ENCODE assay signal across 1 cellular context in genomic region chr2:66427219-66427768, GRCh38.
TF ChIP-seq lines count a peak whose summit lies in the region.

No MANE protein-coding gene starts in this region.

TF ChIP-seq in SK-N-SH, 30 proteins besides CTCF, POLR2A, EP300 and RAD21 (continued from another document):
- TF ChIP-seq, protein P1, sequence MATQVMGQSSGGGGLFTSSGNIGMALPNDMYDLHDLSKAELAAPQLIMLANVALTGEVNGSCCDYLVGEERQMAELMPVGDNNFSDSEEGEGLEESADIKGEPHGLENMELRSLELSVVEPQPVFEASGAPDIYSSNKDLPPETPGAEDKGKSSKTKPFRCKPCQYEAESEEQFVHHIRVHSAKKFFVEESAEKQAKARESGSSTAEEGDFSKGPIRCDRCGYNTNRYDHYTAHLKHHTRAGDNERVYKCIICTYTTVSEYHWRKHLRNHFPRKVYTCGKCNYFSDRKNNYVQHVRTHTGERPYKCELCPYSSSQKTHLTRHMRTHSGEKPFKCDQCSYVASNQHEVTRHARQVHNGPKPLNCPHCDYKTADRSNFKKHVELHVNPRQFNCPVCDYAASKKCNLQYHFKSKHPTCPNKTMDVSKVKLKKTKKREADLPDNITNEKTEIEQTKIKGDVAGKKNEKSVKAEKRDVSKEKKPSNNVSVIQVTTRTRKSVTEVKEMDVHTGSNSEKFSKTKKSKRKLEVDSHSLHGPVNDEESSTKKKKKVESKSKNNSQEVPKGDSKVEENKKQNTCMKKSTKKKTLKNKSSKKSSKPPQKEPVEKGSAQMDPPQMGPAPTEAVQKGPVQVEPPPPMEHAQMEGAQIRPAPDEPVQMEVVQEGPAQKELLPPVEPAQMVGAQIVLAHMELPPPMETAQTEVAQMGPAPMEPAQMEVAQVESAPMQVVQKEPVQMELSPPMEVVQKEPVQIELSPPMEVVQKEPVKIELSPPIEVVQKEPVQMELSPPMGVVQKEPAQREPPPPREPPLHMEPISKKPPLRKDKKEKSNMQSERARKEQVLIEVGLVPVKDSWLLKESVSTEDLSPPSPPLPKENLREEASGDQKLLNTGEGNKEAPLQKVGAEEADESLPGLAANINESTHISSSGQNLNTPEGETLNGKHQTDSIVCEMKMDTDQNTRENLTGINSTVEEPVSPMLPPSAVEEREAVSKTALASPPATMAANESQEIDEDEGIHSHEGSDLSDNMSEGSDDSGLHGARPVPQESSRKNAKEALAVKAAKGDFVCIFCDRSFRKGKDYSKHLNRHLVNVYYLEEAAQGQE (IDR thresholded peaks at IDR 0.05; ENCODE audit: low read depth, low read length), result no peak
- TF ChIP-seq MXI1 (IDR thresholded peaks at IDR 0.05; ENCODE audit: low read depth, low read length) (no peak), TEAD4 (IDR thresholded peaks at IDR 0.05; ENCODE audit: borderline replicate concordance, insufficient read depth) (no peak), EZH2phosphoT487 (IDR thresholded peaks at IDR 0.05; ENCODE audit: borderline replicate concordance, low read depth) (no peak), FOXJ3 (CRISPR knock-in tag; IDR thresholded peaks at IDR 0.05) (no peak)
